29 cellular contexts compared by ENCODE assay signal in genomic region chr3:22731901-22732300, GRCh38.
"Had no signal": no experiment of that assay in that cellular context is flagged by ENCODE, and none has a peak within 500 bp of the region (broad histone marks: within the 10 kb centered on the region; RNA-seq: fewer than 3 reads in every experiment).

No MANE protein-coding gene starts in this region.

- DNase-seq: hypothalamus; immature natural killer cell; kidney; left colon; left lung; lower lobe of right lung; midbrain; mucosa of descending colon; naive thymus-derived CD4-positive, alpha-beta T cell; ovary; posterior cingulate gyrus; retina; stimulated activated CD4-positive, alpha-beta T cell treated with anti-CD3 and anti-CD28 coated beads, Interleukin-12 subunit alpha, Interleukin-12 subunit beta, amount 100 ng/mL, for 4 hours; stimulated activated CD4-positive, alpha-beta T cell treated with anti-CD3 and anti-CD28 coated beads, Interleukin-15, amount 100 ng/mL, for 24 hours; stimulated activated CD4-positive, alpha-beta T cell treated with anti-CD3 and anti-CD28 coated beads, Interleukin-2, amount 100 ng/mL, for 24 hours; stimulated activated CD4-positive, alpha-beta T cell treated with anti-CD3 and anti-CD28 coated beads, Interleukin-4, amount 100 ng/mL, for 1 hour; stimulated activated naive B cell treated with anti-CD40 and anti-IgM and Interleukin-4, amounts not matched to agents 10 μg/mL and 1 μg/mL and 100 μg/mL, for 72 hours; stimulated activated naive CD8-positive, alpha-beta T cell treated with anti-CD3 and anti-CD28 coated beads, Interleukin-15, Interleukin-2, amounts not matched to agents 100 U/mL and 50 U/mL, for 24 hours; stomach; tibial artery; uterus had no signal

- H3K27ac ChIP-seq: left lung, lower lobe of right lung, ovary, prostate gland, skin epidermis, stomach, thoracic aorta, tibial artery, uterus had no signal

- ATAC-seq: left colon; left lung; lower lobe of right lung; mucosa of descending colon; naive thymus-derived CD4-positive, alpha-beta T cell; natural killer cell treated with Interleukin-12 subunit alpha and Interleukin-12 subunit beta and Interleukin-15 and Interleukin-18, amount 100 ng/mL, for 72 hours; right cardiac atrium; sciatic nerve; stimulated activated naive B cell treated with anti-CD40 and anti-IgM and Interleukin-4, amounts not matched to agents 10 μg/mL and 1 μg/mL and 100 μg/mL, for 72 hours; stimulated activated naive CD8-positive, alpha-beta T cell treated with anti-CD3 and anti-CD28 coated beads, Interleukin-15, Interleukin-2, amounts not matched to agents 100 U/mL and 50 U/mL, for 24 hours had no signal

- H3K4me3 Mint-ChIP-seq: immature natural killer cell; naive thymus-derived CD4-positive, alpha-beta T cell; natural killer cell treated with Interleukin-12 subunit alpha and Interleukin-12 subunit beta and Interleukin-15 and Interleukin-18, amount 100 ng/mL, for 72 hours; stimulated activated naive B cell treated with anti-CD40 and anti-IgM and Interleukin-4, amounts not matched to agents 10 μg/mL and 1 μg/mL and 100 μg/mL, for 72 hours; type B pancreatic cell had no signal

- H3K36me3 ChIP-seq: left lung, lower lobe of right lung, ovary, prostate gland, stomach, thoracic aorta, tibial artery, uterus had no signal

- H3K4me1 ChIP-seq: left lung, lower lobe of right lung, prostate gland, stomach, tibial artery, uterus had no signal

- H3K9me3 Mint-ChIP-seq: stimulated activated naive B cell treated with anti-CD40 and anti-IgM and Interleukin-4, amounts not matched to agents 10 μg/mL and 1 μg/mL and 100 μg/mL, for 72 hours had no signal

- H3K4me1 Mint-ChIP-seq: stimulated activated naive B cell treated with anti-CD40 and anti-IgM and Interleukin-4, amounts not matched to agents 10 μg/mL and 1 μg/mL and 100 μg/mL, for 72 hours had no signal

- H3K27me3 ChIP-seq: left lung, ovary, stomach, tibial artery, uterus had no signal

- H3K9me3 ChIP-seq: left lung, lower lobe of right lung, mucosa of descending colon, ovary, prostate gland, stomach, thoracic aorta, tibial artery, uterus had no signal

- H3K4me3 ChIP-seq: left lung, lower lobe of right lung, mucosa of descending colon, ovary, prostate gland, skin epidermis, stomach, thoracic aorta, tibial artery, uterus had no signal

- H3K27me3 Mint-ChIP-seq: natural killer cell treated with Interleukin-12 subunit alpha and Interleukin-12 subunit beta and Interleukin-15 and Interleukin-18, amount 100 ng/mL, for 72 hours had no signal

- FAIRE-seq: islet of Langerhans, kidney had no signal

- H3K36me3 Mint-ChIP-seq: immature natural killer cell; naive thymus-derived CD4-positive, alpha-beta T cell; natural killer cell treated with Interleukin-12 subunit alpha and Interleukin-12 subunit beta and Interleukin-15 and Interleukin-18, amount 100 ng/mL, for 72 hours; stimulated activated naive B cell treated with anti-CD40 and anti-IgM and Interleukin-4, amounts not matched to agents 10 μg/mL and 1 μg/mL and 100 μg/mL, for 72 hours; type B pancreatic cell had no signal
